Comparison of ENCODE assay signal across 27 cellular contexts in the genomic region with DNA sequence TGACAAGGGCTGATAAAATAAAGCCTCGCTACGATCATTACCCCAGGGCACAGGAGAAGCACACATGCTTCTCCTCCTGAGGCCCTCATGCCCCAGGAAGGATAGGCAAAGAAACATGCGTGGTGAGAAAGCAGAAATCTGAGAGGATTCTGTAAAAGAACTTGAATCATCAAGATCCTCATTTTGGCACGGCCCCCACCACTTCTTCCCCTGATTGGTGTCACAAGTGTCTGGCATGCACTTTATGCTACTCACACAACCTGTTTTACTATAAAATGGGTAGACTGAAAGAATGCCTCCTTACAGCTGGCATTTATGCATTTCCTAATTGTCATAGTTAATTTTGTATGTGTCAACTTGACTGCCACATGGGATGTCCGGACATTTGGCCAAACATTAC. TPM values are rescaled to one million over a fixed set of nuclear protein-coding genes. Genes with fewer than 3 reads are reported as not detected.
"Had no signal": no experiment of that assay in that cellular context is flagged by ENCODE, and none has a peak within 500 bp of the region (broad histone marks: within the 10 kb centered on the region; RNA-seq: fewer than 3 reads in every experiment).

No MANE protein-coding gene starts in this region.

- ATAC-seq: HepG2, T-cell had no signal

- H3K27ac ChIP-seq: SJSA1, SK-N-MC had no signal

- DNase-seq: IMR-90, Karpas-422, KG1, NCI-H1048, NCI-H1105, NCI-H1417, NCI-H1436 treated with DMSO at 0.1 percent for 48 hours, NCI-H1694, NCI-H187 treated with DMSO at 0.1 percent for 48 hours, NCI-H2029 treated with DMSO at 0.1 percent for 48 hours, NCI-H2171, NCI-H226, NCI-H446, NCI-H510A, NCI-H524 treated with DMSO at 0.1 percent for 48 hours, NCI-H69, NCI-H774, Right ventricle myocardium superior, RPMI8226, SIG-M5, SW 1271, T-cell had no signal

RNA-seq across cellular contexts. Expression of gene PCA3, which starts 32.1 kb away (rescaled TPM):
- total RNA-seq: HepG2, HT1080, IMR-90, MCF 10A, Right ventricle myocardium superior, SJSA1, T-cell had no signal
- polyA plus RNA-seq: HepG2, IMR-90 had no signal
